Comparison of ENCODE assay signal across 6 cellular contexts in the genomic region with DNA sequence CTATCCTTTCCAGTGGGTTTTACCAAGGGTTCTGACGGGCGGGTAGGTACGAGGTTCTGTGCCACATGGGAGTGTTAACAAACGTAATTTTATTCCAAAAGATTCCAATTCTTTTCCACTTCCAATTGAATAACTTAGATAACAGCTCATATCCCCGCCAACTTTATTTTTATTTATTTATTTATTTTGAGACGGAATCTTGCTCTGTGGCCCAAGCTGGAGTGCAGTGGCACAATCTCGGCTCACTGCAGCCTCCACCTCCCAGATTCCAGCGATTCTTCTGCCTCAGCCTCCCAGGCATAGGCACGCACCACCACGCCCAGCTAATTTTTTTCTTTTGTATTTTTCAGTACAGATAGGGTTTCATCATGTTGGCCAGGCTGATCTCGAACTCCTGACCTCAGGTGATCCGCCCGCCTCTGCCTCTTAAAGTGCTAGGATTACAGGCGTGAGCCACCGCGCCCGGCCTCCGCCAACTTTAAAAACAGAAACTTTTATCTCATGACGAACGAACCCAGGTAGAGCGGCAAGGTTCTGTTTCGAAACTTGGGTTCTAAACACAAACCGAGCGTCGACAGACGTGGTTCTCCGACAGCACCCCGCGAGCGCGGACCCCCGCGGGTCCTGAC. TPM values are rescaled to one million over a fixed set of nuclear protein-coding genes. Genes with fewer than 3 reads are reported as not detected.
DNase-seq lines count a peak whose midpoint lies in the region; ATAC-seq and TF ChIP-seq lines count a peak whose summit lies in the region.

No MANE protein-coding gene starts in this region.

- no CpG with 5 or more reads among the region's 33 CpGs for WGBS in trophoblast cell (ENCODE audit: extremely low coverage, insufficient coverage, insufficient read length)

- peaks cover 17% of the 10 kb centered on the region for H3K36me3 ChIP-seq in CD8-positive, alpha-beta T cell (ENCODE audit: insufficient read depth, low read length)
- H3K36me3 ChIP-seq in OCI-LY3 (replicated peaks; ENCODE audit: low read depth, low read length) (peaks cover 19% of the 10 kb centered on the region), colonic mucosa (peaks cover 9% of the 10 kb centered on the region), trophoblast cell (ENCODE audit: control insufficient read depth in 1 of 2, insufficient read depth in 2 of 2, low read length in 2 of 2) (peaks cover 48 to 51% of the 10 kb centered on the region in 2 experiments)

- H3K4me1 ChIP-seq in CD8-positive, alpha-beta T cell (ENCODE audit: insufficient read depth, low read length): peaks cover 8% of the 10 kb centered on the region
- peaks cover 32% of the 10 kb centered on the region for H3K4me1 ChIP-seq in OCI-LY3 (ENCODE audit: low read length)
- H3K4me1 ChIP-seq in colonic mucosa: peaks cover 9% of the 10 kb centered on the region
- peaks cover 7 to 9% of the 10 kb centered on the region in 2 experiments for H3K4me1 ChIP-seq in trophoblast cell (ENCODE audit: control insufficient read depth in 1 of 2, insufficient read depth in 2 of 2, low read length in 2 of 2)

- peak overlapping the region; percentile 76 for H2BK5ac ChIP-seq in trophoblast cell (ENCODE audit: low read depth, low read length, poor library complexity)

- no peaks in the 10 kb centered on the region for H3K27me3 Mint-ChIP-seq in CD8-positive, alpha-beta T cell (ENCODE audit: low read depth)

- peak; percentile 25 for ATAC-seq in CD8-positive, alpha-beta T cell

- peak overlapping the region; percentile 64 for H3K27ac ChIP-seq in CD8-positive, alpha-beta T cell (ENCODE audit: low read depth, low read length)
- H3K27ac ChIP-seq in OCI-LY3 (ENCODE audit: low read length) (peak overlapping the region; percentile 74), colonic mucosa (peak overlapping the region; percentile 88), trophoblast cell (ENCODE audit: low read depth, low read length) (peak overlapping the region; percentile 92)

- H4K91ac ChIP-seq in trophoblast cell (ENCODE audit: low read depth, low read length): peak overlapping the region; percentile 84

- no peak overlapping the region for H3K23ac ChIP-seq in trophoblast cell (ENCODE audit: low read length)

- H3K4me2 ChIP-seq in OCI-LY3 (ENCODE audit: low read length) (peak overlapping the region; percentile 100), trophoblast cell (ENCODE audit: low read length) (peak overlapping the region; percentile 44)

- peak overlapping the region; percentile 85 for H3K4me3 Mint-ChIP-seq in CD8-positive, alpha-beta T cell

- H4K20me1 ChIP-seq in OCI-LY3 (ENCODE audit: insufficient read depth, low read length): peaks cover 20% of the 10 kb centered on the region

- peak in 6 of 7 experiments; percentile 11 to 56 (median 32) for DNase-seq in CD8-positive, alpha-beta T cell
- DNase-seq in colonic mucosa: peak; percentile 58
- DNase-seq in trophoblast cell: peak; percentile 73 to 78
- DNase-seq in NCI-H2081 treated with DMSO at 0.1 percent for 48 hours (lab: John Stamatoyannopoulos, UW): no peak
- no peak for DNase-seq in midbrain (lab: John Stamatoyannopoulos, UW)

- POLR2A ChIA-PET in CD8-positive, alpha-beta T cell (lab: Charles Lee): interaction anchor here (0.8 to 2.7 kb wide), 10 partner anchors 18 to 432 kb away, joined by 3 to 11 read pairs (median 4); partner anchors contain the start of genes KCTD5, PGP, RNPS1 and TRAF7

- no peaks in the 10 kb centered on the region for H3K9me3 ChIP-seq in CD8-positive, alpha-beta T cell (ENCODE audit: low read length)
- no peaks in the 10 kb centered on the region for H3K9me3 ChIP-seq in OCI-LY3 (ENCODE audit: insufficient read depth, low read length)
- H3K9me3 ChIP-seq in colonic mucosa: no peaks in the 10 kb centered on the region
- H3K9me3 ChIP-seq in trophoblast cell (ENCODE audit: insufficient read depth, low read depth, low read length): peaks cover 1% of the 10 kb centered on the region

- peak overlapping the region; percentile 34 for H3K4ac ChIP-seq in trophoblast cell (ENCODE audit: low read depth, low read length)

- peaks cover 10% of the 10 kb centered on the region for H3K4me1 Mint-ChIP-seq in CD8-positive, alpha-beta T cell (ENCODE audit: low read depth)

- H3K14ac ChIP-seq in trophoblast cell (ENCODE audit: low read length): peak overlapping the region; percentile 89

- H3K4me3 ChIP-seq in CD8-positive, alpha-beta T cell (ENCODE audit: low read depth, low read length): peak overlapping the region; percentile 57
- peak overlapping the region; percentile 92 for H3K4me3 ChIP-seq in OCI-LY3 (ENCODE audit: low read length)
- peak overlapping the region; percentile 42 for H3K4me3 ChIP-seq in colonic mucosa
- H3K4me3 ChIP-seq in trophoblast cell (ENCODE audit: low read depth, low read length): peak overlapping the region; percentile 79

- H3K79me2 ChIP-seq in OCI-LY3 (ENCODE audit: low read length) (peaks cover 31% of the 10 kb centered on the region), trophoblast cell (ENCODE audit: control insufficient read depth, insufficient read depth, low read length, poor library complexity) (peaks cover 5% of the 10 kb centered on the region)

- H2AK5ac ChIP-seq in trophoblast cell (ENCODE audit: low read length): no peak overlapping the region

- H2AFZ ChIP-seq in OCI-LY3 (ENCODE audit: low read depth, low read length) (no peak overlapping the region), trophoblast cell (ENCODE audit: insufficient read depth, low read length, poor library complexity) (peak overlapping the region; percentile 73)

- CTCF ChIA-PET in CD8-positive, alpha-beta T cell (lab: Charles Lee): interaction anchor here (0.6 to 3.4 kb wide), 6 partner anchors 8 to 96 kb away, joined by 3 to 24 read pairs (median 4); partner anchors contain the start of gene TRAF7

- H3K36me3 Mint-ChIP-seq in CD8-positive, alpha-beta T cell: peaks cover 34% of the 10 kb centered on the region

- intact Hi-C loops in CD8-positive, alpha-beta T cell (cut with DNase I, micrococcal nuclease): loop anchor here (1.0 to 5.0 kb wide), 7 partner anchors 18 to 236 kb away; partner anchors contain the start of genes E4F1 (in 2 of the 2), MLST8 (in 2 of the 2) and RNPS1 (in 2 of the 2)
- intact Hi-C loops in colonic mucosa (cut with DNase I): no loop called here

- H4K12ac ChIP-seq in trophoblast cell (ENCODE audit: low read depth, low read length): no peak overlapping the region

- H3K27me3 ChIP-seq in CD8-positive, alpha-beta T cell (ENCODE audit: insufficient read depth, low read length): no peaks in the 10 kb centered on the region
- H3K27me3 ChIP-seq in OCI-LY3 (ENCODE audit: low read depth, low read length): no peaks in the 10 kb centered on the region
- H3K27me3 ChIP-seq in colonic mucosa: no peaks in the 10 kb centered on the region
- no peaks in the 10 kb centered on the region for H3K27me3 ChIP-seq in trophoblast cell (ENCODE audit: insufficient read depth, low read length)

- no peak overlapping the region for H2BK120ac ChIP-seq in trophoblast cell (ENCODE audit: insufficient read depth, low read length, poor library complexity)

- peak overlapping the region; percentile 90 for H3K27ac Mint-ChIP-seq in CD8-positive, alpha-beta T cell

- H2BK12ac ChIP-seq in trophoblast cell (ENCODE audit: low read length): no peak overlapping the region

- no peak for TF ChIP-seq CTCF in CD8-positive, alpha-beta T cell (IDR thresholded peaks at IDR 0.05)
- TF ChIP-seq CTCF in OCI-LY3 (IDR thresholded peaks at IDR 0.05; ENCODE audit: low read depth, low read length) (no peak), colonic mucosa (IDR thresholded peaks at IDR 0.05) (no peak)

- H3K9me3 Mint-ChIP-seq in CD8-positive, alpha-beta T cell: no peaks in the 10 kb centered on the region

- peak overlapping the region; percentile 72 for H3K9ac ChIP-seq in OCI-LY3 (ENCODE audit: low read length)
- H3K9ac ChIP-seq in colonic mucosa (ENCODE audit: low read depth in 2 of 2, low read length in 2 of 2): peak overlapping the region; percentile 70 to 93
- peak overlapping the region; percentile 86 for H3K9ac ChIP-seq in trophoblast cell (ENCODE audit: low read length)

- no peak overlapping the region for H3K18ac ChIP-seq in trophoblast cell (ENCODE audit: low read length)

- peaks cover 6% of the 10 kb centered on the region for H3K79me1 ChIP-seq in trophoblast cell (ENCODE audit: low read length)

- H4K8ac ChIP-seq in trophoblast cell (ENCODE audit: low read depth, low read length): peak overlapping the region; percentile 74

RNA-seq across cellular contexts. Expression of gene ECI1, which starts 0.6 kb away (rescaled TPM):
- total RNA-seq in CD8-positive, alpha-beta T cell: 10 to 100 TPM; 10.6 to 11.0 TPM
- total RNA-seq in colonic mucosa: 100 to 1,000 TPM; 109 to 134 TPM
- 41.1 and 43.5 TPM in 2 replicates for polyA plus RNA-seq in trophoblast cell (2013)

RNA-seq across cellular contexts. Expression of gene DNASE1L2, which starts 14.5 kb away (rescaled TPM):
- total RNA-seq in CD8-positive, alpha-beta T cell: under 1 TPM; 0.38 to 0.50 TPM
- total RNA-seq in colonic mucosa: 1 to 10 TPM in 1 of 2 donors, under 1 TPM in 1; 0.85 to 2.4 TPM
- 0.31 and 0.41 TPM in 2 replicates for polyA plus RNA-seq in trophoblast cell (2013)

RNA-seq across cellular contexts. Expression of gene RNPS1, which starts 17.2 kb away (rescaled TPM):
- 100 to 1,000 TPM; 239 to 246 TPM for total RNA-seq in CD8-positive, alpha-beta T cell
- 100 to 1,000 TPM; 108 to 154 TPM for total RNA-seq in colonic mucosa
- 189 TPM in 2 replicates for polyA plus RNA-seq in trophoblast cell (2013)

RNA-seq across cellular contexts. Expression of gene E4F1, which starts 27.4 kb away (rescaled TPM):
- 10 to 100 TPM; 36.3 to 37.5 TPM for total RNA-seq in CD8-positive, alpha-beta T cell
- 10 to 100 TPM; 19.9 to 37.4 TPM for total RNA-seq in colonic mucosa
- polyA plus RNA-seq in trophoblast cell (2013): 11.3 and 12.5 TPM in 2 replicates

RNA-seq across cellular contexts. Expression of gene PGP, which starts 36.1 kb away (rescaled TPM):
- total RNA-seq in CD8-positive, alpha-beta T cell: 1 to 10 TPM; 7.7 TPM
- total RNA-seq in colonic mucosa: 10 to 100 TPM; 17.1 to 37.3 TPM
- 36.6 and 37.5 TPM in 2 replicates for polyA plus RNA-seq in trophoblast cell (2013)

Comparison
In these comparisons a context has a peak if more than half of its experiments do, and no peak if none do; other contexts are left out.
1. DNase-seq: peak in CD8-positive, alpha-beta T cell (6 of 7), colonic mucosa (single experiment) and trophoblast cell (2 of 2); none in NCI-H2081 treated with DMSO at 0.1 percent for 48 hours (single experiment) and midbrain (single experiment).
2. H3K4me3 ChIP-seq: peak in every context shown above with its lines; median percentile 92 in OCI-LY3; 79 in trophoblast cell; 57 in CD8-positive, alpha-beta T cell; 42 in colonic mucosa.
3. RNA of gene ECI1, which starts 0.6 kb away (total RNA-seq): 109 to 134 TPM in colonic mucosa; 10.6 to 11.0 TPM in CD8-positive, alpha-beta T cell; every median in the first group is over 4 times any median in the second.
4. Peak in every context shown above with its lines, with median percentiles within 50 percentile points of each other: H3K27ac ChIP-seq and H3K9ac ChIP-seq.